Comparison of ENCODE assay signal across 8 cellular contexts in the genomic region with DNA sequence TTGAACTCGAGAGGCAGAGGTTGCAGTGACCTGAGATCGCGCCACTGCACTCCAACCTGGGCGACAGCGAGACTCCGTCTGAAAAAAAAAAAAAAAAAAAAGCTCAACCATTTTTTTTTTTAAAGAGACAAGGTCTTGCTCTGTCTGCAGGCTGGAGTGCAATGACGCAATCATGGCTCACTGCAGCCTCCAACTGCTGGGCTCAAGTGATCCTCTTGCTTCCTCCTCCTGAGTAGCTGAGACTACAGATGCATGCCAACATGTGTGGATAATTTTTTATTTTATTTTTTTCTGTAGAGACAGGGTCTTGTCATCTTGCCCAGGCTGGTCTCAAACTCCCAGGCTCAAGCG. TPM values are rescaled to one million over a fixed set of nuclear protein-coding genes. Genes with fewer than 3 reads are reported as not detected.
DNase-seq lines count a peak whose midpoint lies in the region; ATAC-seq and TF ChIP-seq lines count a peak whose summit lies in the region.

No MANE protein-coding gene starts in this region.

- WGBS in lung, 2 donors: 21 to 31% methylated on average over 8 of the region's 8 CpGs

- in situ Hi-C loops in astrocyte of the spinal cord (cut with HindIII; ENCODE audit: low sequenced_read_pairs): no loop called here

- DNase-seq in DMS53 (lab: John Stamatoyannopoulos, UW) (peak; percentile 92), NCI-H1105 (lab: John Stamatoyannopoulos, UW) (peak; percentile 31), astrocyte of the spinal cord (ENCODE audit: low read depth, low spot score) (peak; percentile 88), lung (ENCODE audit: low spot score) (peak; percentile 80), activated gamma-delta T cell treated with Interleukin-2 at 50 U/mL for 16 hours (no peak), hepatic stellate cell (ENCODE audit: low spot score) (no peak)

- ATAC-seq in lung (ENCODE audit: insufficient read depth, low FRiP score): peak; percentile 39
- no peak for ATAC-seq in HG02571 (IDR thresholded peaks at IDR 0.05; ENCODE audit: unreplicated experiment)
- ATAC-seq in GM18519 (IDR thresholded peaks at IDR 0.05; ENCODE audit: low FRiP score, unreplicated experiment): no peak

- H3K27ac ChIP-seq in lung (ENCODE audit: low read depth in 1 of 2, low read length in 1 of 2): no peak overlapping the region

- no peaks in the 10 kb centered on the region for H3K27me3 ChIP-seq in lung (ENCODE audit: control insufficient read depth, insufficient read depth)

- peaks cover 0 to 22% of the 10 kb centered on the region in 2 donors for H3K4me1 ChIP-seq in lung (ENCODE audit: control insufficient read depth in 2 of 2, insufficient read depth in 2 of 2, low read length in 2 of 2)

- H3K4me3 ChIP-seq in astrocyte of the spinal cord (ENCODE audit: low read depth, low read length) (no peak overlapping the region), lung (no peak overlapping the region)

- H3K9me3 ChIP-seq in lung (ENCODE audit: control insufficient read depth in 2 of 2, insufficient read depth in 1 of 2, low read length in 1 of 2): no peaks in the 10 kb centered on the region

- peaks cover 0 to 18% of the 10 kb centered on the region in 2 donors for H3K36me3 ChIP-seq in lung (ENCODE audit: control insufficient read depth in 2 of 2, insufficient read depth in 2 of 2, low read length in 2 of 2)

- TF ChIP-seq CTCF in astrocyte of the spinal cord (IDR thresholded peaks at IDR 0.05; ENCODE audit: low read depth, low read length) (no peak), lung (IDR thresholded peaks at IDR 0.05; ENCODE audit: control extremely low read depth, extremely low read depth) (no peak)

RNA-seq across cellular contexts. Expression of gene EHD2, which starts 10.3 kb away (rescaled TPM):
- 100 to 1,000 TPM; 177 to 190 TPM for total RNA-seq in lung
- polyA plus RNA-seq in lung: 10 to 100 TPM; 68.0 to 76.5 TPM

RNA-seq across cellular contexts. Expression of gene NOP53, which starts 21.8 kb away (rescaled TPM):
- total RNA-seq in lung: 100 to 1,000 TPM; 146 to 188 TPM
- 100 to 1,000 TPM; 198 to 498 TPM for polyA plus RNA-seq in lung

RNA-seq across cellular contexts. Expression of gene SELENOW, which starts 55.0 kb away (rescaled TPM):
- total RNA-seq in lung: 100 to 1,000 TPM; 104 to 347 TPM
- 100 to 1,000 TPM; 345 to 532 TPM for polyA plus RNA-seq in lung

Comparison
In these comparisons a context has a peak if more than half of its experiments do, and no peak if none do; other contexts are left out.
1. DNase-seq: peak in DMS53 (single experiment), NCI-H1105 (single experiment), astrocyte of the spinal cord (single experiment) and lung (single experiment); none in activated gamma-delta T cell treated with Interleukin-2 at 50 U/mL for 16 hours (single experiment) and hepatic stellate cell (single experiment).